1 cellular context compared by ENCODE assay signal in genomic region chr5:170633235-170634041, GRCh38.
TF ChIP-seq lines count a peak whose summit lies in the region.

No MANE protein-coding gene starts in this region.

TF ChIP-seq in SK-N-SH, 30 proteins besides CTCF, POLR2A, EP300 and RAD21 (continued from another document):
- no peak for TF ChIP-seq JUND (IDR thresholded peaks at IDR 0.05)
- no peak for TF ChIP-seq ZBTB33 (IDR thresholded peaks at IDR 0.05; ENCODE audit: borderline replicate concordance, low read depth)
- peak; percentile 46; the same call in 1 of the 2 replicates for TF ChIP-seq MXI1 (IDR thresholded peaks at IDR 0.05; ENCODE audit: low read depth, low read length)
- peak; percentile 50 for TF ChIP-seq PBX3 (IDR thresholded peaks at IDR 0.05)
- no peak for TF ChIP-seq REST (IDR thresholded peaks at IDR 0.05; ENCODE audit: low read depth, low read length)
- no peak; the same call in 1 of the 2 replicates for TF ChIP-seq TEAD4 (IDR thresholded peaks at IDR 0.05; ENCODE audit: borderline replicate concordance, insufficient read depth)
- TF ChIP-seq GABPA (IDR thresholded peaks at IDR 0.05; ENCODE audit: low read depth) = no peak
- no peak for TF ChIP-seq MEF2A (IDR thresholded peaks at IDR 0.05; ENCODE audit: borderline replicate concordance, low read depth)
